In the genomic region with DNA sequence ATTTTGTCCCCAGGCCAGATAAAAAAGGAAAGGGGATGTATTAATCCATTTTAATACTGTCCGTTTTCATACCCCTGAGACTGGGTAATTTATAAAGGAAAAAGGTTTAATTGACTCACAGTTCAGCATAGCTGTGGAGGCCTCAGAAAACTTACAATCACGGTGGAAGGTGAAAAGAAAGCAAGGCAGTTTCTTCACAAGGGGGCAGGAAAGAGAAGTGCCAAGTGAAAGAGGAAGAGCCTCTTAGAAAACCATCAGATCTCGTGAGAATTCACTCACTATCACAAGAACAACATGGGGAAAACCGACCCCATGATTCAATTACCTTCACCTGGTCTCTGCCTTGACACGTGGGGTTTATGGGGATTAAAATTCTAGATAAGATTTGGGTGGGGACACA, we compare ENCODE assay signal across 1 cellular context.
TF ChIP-seq lines count a peak whose summit lies in the region.

No MANE protein-coding gene starts in this region.

TF ChIP-seq in GM23338, 12 proteins besides CTCF, POLR2A, EP300 and RAD21 (continued from another document):
- TF ChIP-seq, protein P1, sequence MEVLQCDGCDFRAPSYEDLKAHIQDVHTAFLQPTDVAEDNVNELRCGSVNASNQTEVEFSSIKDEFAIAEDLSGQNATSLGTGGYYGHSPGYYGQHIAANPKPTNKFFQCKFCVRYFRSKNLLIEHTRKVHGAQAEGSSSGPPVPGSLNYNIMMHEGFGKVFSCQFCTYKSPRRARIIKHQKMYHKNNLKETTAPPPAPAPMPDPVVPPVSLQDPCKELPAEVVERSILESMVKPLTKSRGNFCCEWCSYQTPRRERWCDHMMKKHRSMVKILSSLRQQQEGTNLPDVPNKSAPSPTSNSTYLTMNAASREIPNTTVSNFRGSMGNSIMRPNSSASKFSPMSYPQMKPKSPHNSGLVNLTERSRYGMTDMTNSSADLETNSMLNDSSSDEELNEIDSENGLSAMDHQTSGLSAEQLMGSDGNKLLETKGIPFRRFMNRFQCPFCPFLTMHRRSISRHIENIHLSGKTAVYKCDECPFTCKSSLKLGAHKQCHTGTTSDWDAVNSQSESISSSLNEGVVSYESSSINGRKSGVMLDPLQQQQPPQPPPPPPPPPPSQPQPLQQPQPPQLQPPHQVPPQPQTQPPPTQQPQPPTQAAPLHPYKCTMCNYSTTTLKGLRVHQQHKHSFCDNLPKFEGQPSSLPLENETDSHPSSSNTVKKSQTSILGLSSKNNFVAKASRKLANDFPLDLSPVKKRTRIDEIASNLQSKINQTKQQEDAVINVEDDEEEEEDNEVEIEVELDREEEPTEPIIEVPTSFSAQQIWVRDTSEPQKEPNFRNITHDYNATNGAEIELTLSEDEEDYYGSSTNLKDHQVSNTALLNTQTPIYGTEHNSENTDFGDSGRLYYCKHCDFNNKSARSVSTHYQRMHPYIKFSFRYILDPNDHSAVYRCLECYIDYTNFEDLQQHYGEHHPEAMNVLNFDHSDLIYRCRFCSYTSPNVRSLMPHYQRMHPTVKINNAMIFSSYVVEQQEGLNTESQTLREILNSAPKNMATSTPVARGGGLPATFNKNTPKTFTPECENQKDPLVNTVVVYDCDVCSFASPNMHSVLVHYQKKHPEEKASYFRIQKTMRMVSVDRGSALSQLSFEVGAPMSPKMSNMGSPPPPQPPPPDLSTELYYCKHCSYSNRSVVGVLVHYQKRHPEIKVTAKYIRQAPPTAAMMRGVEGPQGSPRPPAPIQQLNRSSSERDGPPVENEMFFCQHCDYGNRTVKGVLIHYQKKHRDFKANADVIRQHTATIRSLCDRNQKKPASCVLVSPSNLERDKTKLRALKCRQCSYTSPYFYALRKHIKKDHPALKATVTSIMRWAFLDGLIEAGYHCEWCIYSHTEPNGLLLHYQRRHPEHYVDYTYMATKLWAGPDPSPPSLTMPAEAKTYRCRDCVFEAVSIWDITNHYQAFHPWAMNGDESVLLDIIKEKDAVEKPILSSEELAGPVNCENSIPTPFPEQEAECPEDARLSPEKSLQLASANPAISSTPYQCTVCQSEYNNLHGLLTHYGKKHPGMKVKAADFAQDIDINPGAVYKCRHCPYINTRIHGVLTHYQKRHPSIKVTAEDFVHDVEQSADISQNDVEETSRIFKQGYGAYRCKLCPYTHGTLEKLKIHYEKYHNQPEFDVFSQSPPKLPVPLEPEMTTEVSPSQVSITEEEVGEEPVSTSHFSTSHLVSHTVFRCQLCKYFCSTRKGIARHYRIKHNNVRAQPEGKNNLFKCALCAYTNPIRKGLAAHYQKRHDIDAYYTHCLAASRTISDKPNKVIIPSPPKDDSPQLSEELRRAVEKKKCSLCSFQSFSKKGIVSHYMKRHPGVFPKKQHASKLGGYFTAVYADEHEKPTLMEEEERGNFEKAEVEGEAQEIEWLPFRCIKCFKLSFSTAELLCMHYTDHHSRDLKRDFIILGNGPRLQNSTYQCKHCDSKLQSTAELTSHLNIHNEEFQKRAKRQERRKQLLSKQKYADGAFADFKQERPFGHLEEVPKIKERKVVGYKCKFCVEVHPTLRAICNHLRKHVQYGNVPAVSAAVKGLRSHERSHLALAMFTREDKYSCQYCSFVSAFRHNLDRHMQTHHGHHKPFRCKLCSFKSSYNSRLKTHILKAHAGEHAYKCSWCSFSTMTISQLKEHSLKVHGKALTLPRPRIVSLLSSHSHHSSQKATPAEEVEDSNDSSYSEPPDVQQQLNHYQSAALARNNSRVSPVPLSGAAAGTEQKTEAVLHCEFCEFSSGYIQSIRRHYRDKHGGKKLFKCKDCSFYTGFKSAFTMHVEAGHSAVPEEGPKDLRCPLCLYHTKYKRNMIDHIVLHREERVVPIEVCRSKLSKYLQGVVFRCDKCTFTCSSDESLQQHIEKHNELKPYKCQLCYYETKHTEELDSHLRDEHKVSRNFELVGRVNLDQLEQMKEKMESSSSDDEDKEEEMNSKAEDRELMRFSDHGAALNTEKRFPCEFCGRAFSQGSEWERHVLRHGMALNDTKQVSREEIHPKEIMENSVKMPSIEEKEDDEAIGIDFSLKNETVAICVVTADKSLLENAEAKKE (CRISPR knock-in tag; IDR thresholded peaks at IDR 0.05) = no peak
- TF ChIP-seq, protein P2, sequence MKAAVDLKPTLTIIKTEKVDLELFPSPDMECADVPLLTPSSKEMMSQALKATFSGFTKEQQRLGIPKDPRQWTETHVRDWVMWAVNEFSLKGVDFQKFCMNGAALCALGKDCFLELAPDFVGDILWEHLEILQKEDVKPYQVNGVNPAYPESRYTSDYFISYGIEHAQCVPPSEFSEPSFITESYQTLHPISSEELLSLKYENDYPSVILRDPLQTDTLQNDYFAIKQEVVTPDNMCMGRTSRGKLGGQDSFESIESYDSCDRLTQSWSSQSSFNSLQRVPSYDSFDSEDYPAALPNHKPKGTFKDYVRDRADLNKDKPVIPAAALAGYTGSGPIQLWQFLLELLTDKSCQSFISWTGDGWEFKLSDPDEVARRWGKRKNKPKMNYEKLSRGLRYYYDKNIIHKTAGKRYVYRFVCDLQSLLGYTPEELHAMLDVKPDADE (IDR thresholded peaks at IDR 0.05) = no peak
- TF ChIP-seq ZNF331 (CRISPR knock-in tag; IDR thresholded peaks at IDR 0.05; ENCODE audit: low read depth) (no peak), CREB1 (CRISPR knock-in tag; IDR thresholded peaks at IDR 0.05; ENCODE audit: low read depth) (no peak), JUNB (IDR thresholded peaks at IDR 0.05; ENCODE audit: unreplicated experiment) (no peak), EZH2phosphoT487 (IDR thresholded peaks at IDR 0.05; ENCODE audit: unreplicated experiment) (no peak), ZNF114 (CRISPR knock-in tag; IDR thresholded peaks at IDR 0.05) (no peak), REST (IDR thresholded peaks at IDR 0.05; ENCODE audit: unreplicated experiment) (no peak), POLR2AphosphoS5 (IDR thresholded peaks at IDR 0.05; ENCODE audit: low read depth) (no peak), NANOG (IDR thresholded peaks at IDR 0.05; ENCODE audit: borderline replicate concordance) (no peak), EZH2 (IDR thresholded peaks at IDR 0.05; ENCODE audit: low read depth, unreplicated experiment) (no peak)
